Comparison of ENCODE assay signal across 8 cellular contexts in the genomic region with DNA sequence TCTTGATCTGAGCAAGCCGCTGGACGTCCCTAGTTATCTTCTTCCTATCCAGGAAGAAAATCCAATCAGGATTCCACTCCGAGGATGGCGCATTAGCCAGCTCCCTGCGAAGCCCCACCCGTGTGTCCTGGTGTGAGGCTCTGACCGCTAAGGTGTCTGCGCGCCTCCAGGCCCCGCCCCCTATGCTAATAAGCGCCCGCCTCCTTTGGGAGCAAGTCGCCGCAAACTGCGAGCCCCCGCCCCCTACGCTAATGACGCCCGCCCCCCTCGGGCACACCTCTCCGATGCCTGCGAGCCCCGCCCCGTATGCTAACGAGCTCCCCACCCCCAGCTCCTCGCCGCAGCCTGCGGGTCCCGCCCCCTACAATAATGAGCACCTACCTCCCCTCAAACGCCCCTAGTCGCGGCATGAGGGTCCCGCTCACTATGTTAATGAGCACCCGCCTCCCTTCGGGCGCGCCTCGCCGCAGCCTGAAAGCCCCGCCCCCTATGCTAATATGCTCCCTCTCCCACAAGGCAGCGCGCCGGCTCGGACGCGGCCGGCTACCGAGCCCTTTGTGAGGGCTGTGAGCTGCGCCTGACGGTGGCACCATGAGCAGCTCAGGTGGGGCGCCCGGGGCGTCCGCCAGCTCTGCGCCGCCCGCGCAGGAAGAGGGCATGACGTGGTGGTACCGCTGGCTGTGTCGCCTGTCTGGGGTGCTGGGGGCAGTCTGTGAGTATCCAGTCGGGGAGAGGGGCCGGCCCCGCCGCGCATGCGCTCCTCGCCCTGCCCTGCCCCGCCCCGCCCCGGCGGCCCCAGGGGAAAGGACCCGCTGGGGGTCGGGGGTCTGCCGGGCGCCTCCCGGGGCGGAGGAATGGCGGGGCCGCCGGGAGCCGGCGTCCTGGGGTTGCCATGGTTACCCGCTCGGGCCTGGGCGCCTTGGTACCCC. TPM values are rescaled to one million over a fixed set of nuclear protein-coding genes. Genes with fewer than 3 reads are reported as not detected.
DNase-seq lines count a peak whose midpoint lies in the region; ATAC-seq and TF ChIP-seq lines count a peak whose summit lies in the region.

TSS of gene CACFD1 (plus strand) at position 503 of the 929 bp plus-strand sequence. CDS start at position 592, 89 bp downstream.

- H3K27ac ChIP-seq in GM23248: 0 out of 2 replicates have a peak within 1 kb of the TSS, but pooled peaks have one; percentile 25

- no peaks in the 10 kb centered on the region for H3F3A ChIP-seq in GM23248 (ENCODE audit: insufficient read depth)

- H3K4me3 Mint-ChIP-seq in activated T-helper 2 cell treated with anti-CD3 and anti-CD28 coated beads, Interferon-gamma antibody, Interleukin-2, Interleukin-4, amounts not matched to agents 10 μg/mL and 5 μg/mL and 100 μg/mL, durations not matched to agents 14 hours and 24 hours and 36 hours (ENCODE audit: low read depth): peak within 1 kb of the TSS; percentile 88
- H3K4me3 Mint-ChIP-seq in natural killer cell: peak within 1 kb of the TSS; percentile 98
- peak within 1 kb of the TSS; percentile 97 to 100 for H3K4me3 Mint-ChIP-seq in stimulated activated naive B cell treated with anti-CD40 and anti-IgM and Interleukin-4, amounts not matched to agents 10 μg/mL and 1 μg/mL and 100 μg/mL, for 72 hours

- no peaks in the 10 kb centered on the region for H3K79me2 ChIP-seq in GM23248 (ENCODE audit: insufficient read depth)

- peak; percentile 91 for DNase-seq in DMS79 treated with DMSO at 0.1 percent for 48 hours (lab: John Stamatoyannopoulos, UW)
- peak; percentile 98 for DNase-seq in GM23248
- DNase-seq in LHCN-M2 (ENCODE audit: low read depth): peak; percentile 85
- peak; percentile 98 for DNase-seq in RKO (ENCODE audit: low spot score)
- peak; percentile 84 for DNase-seq in activated T-helper 2 cell treated with anti-CD3 and anti-CD28 coated beads, Interferon-gamma antibody, Interleukin-2, Interleukin-4, amounts not matched to agents 10 μg/mL and 5 μg/mL and 100 μg/mL, durations not matched to agents 14 hours and 24 hours and 36 hours (ENCODE audit: low spot score)
- peak; percentile 75 for DNase-seq in fibroblast of peridontal ligament (ENCODE audit: extremely low read depth)
- peak; percentile 88 for DNase-seq in natural killer cell
- DNase-seq in stimulated activated naive B cell treated with anti-CD40 and anti-IgM and Interleukin-4, amounts not matched to agents 10 μg/mL and 1 μg/mL and 100 μg/mL, for 72 hours: peak; percentile 88

- H3K4me1 ChIP-seq in GM23248 (ENCODE audit: insufficient read depth): no peaks in the 10 kb centered on the region

- no peaks in the 10 kb centered on the region for H4K20me1 ChIP-seq in GM23248 (ENCODE audit: insufficient read depth)

- peak within 1 kb of the TSS; percentile 77 for H3K4me3 ChIP-seq in GM23248

- intact Hi-C loops in activated T-helper 2 cell treated with anti-CD3 and anti-CD28 coated beads, Interferon-gamma antibody, Interleukin-2, Interleukin-4, amounts not matched to agents 10 μg/mL and 5 μg/mL and 100 μg/mL, durations not matched to agents 14 hours and 24 hours and 36 hours (cut with micrococcal nuclease): loop anchor here (2.0 kb wide), 1 partner anchor 19 kb away; the partner anchor contains the start of gene SLC2A6
- intact Hi-C loops in natural killer cell (cut with micrococcal nuclease): loop anchor here (1.0 kb wide), 1 partner anchor 20 kb away; the partner anchor contains the start of gene SLC2A6

- no peak for TF ChIP-seq CTCF in natural killer cell (IDR thresholded peaks at IDR 0.05)

- H3K27me3 Mint-ChIP-seq in activated T-helper 2 cell treated with anti-CD3 and anti-CD28 coated beads, Interferon-gamma antibody, Interleukin-2, Interleukin-4, amounts not matched to agents 10 μg/mL and 5 μg/mL and 100 μg/mL, durations not matched to agents 14 hours and 24 hours and 36 hours (ENCODE audit: low read depth): peaks cover 6% of the 10 kb centered on the region
- H3K27me3 Mint-ChIP-seq in natural killer cell (ENCODE audit: low read depth in 2 of 2): no peaks in the 10 kb centered on the region
- no peaks in the 10 kb centered on the region for H3K27me3 Mint-ChIP-seq in stimulated activated naive B cell treated with anti-CD40 and anti-IgM and Interleukin-4, amounts not matched to agents 10 μg/mL and 1 μg/mL and 100 μg/mL, for 72 hours

- H3K4me1 Mint-ChIP-seq in activated T-helper 2 cell treated with anti-CD3 and anti-CD28 coated beads, Interferon-gamma antibody, Interleukin-2, Interleukin-4, amounts not matched to agents 10 μg/mL and 5 μg/mL and 100 μg/mL, durations not matched to agents 14 hours and 24 hours and 36 hours (ENCODE audit: low read depth): peaks cover 3% of the 10 kb centered on the region
- H3K4me1 Mint-ChIP-seq in natural killer cell: peaks cover 0 to 14% of the 10 kb centered on the region in 2 donors
- H3K4me1 Mint-ChIP-seq in stimulated activated naive B cell treated with anti-CD40 and anti-IgM and Interleukin-4, amounts not matched to agents 10 μg/mL and 1 μg/mL and 100 μg/mL, for 72 hours: peaks cover 22 to 34% of the 10 kb centered on the region in 2 donors

- H3K36me3 Mint-ChIP-seq in activated T-helper 2 cell treated with anti-CD3 and anti-CD28 coated beads, Interferon-gamma antibody, Interleukin-2, Interleukin-4, amounts not matched to agents 10 μg/mL and 5 μg/mL and 100 μg/mL, durations not matched to agents 14 hours and 24 hours and 36 hours (ENCODE audit: low read depth): no peaks in the 10 kb centered on the region
- H3K36me3 Mint-ChIP-seq in natural killer cell: no peaks in the 10 kb centered on the region
- H3K36me3 Mint-ChIP-seq in stimulated activated naive B cell treated with anti-CD40 and anti-IgM and Interleukin-4, amounts not matched to agents 10 μg/mL and 1 μg/mL and 100 μg/mL, for 72 hours: peaks cover 0 to 6% of the 10 kb centered on the region in 2 donors

- 2 to 3% methylated on average over 32 to 66 of the region's 86 CpGs for WGBS in GM23248 (ENCODE audit: low coverage in 1 of 2, low lambda C conversion rate in 2 of 2, missing lambda C conversion rate in 2 of 2), 2 experiments

- peak within 1 kb of the TSS; percentile 79 for H3K9ac ChIP-seq in GM23248

- in situ Hi-C loops in GM23248 (cut with MboI): no loop called here

- no peaks in the 10 kb centered on the region for H3K9me2 ChIP-seq in GM23248 (ENCODE audit: insufficient read depth)

- peak within 1 kb of the TSS; percentile 87 for H2AFZ ChIP-seq in GM23248

- no peaks in the 10 kb centered on the region for H3K9me3 ChIP-seq in GM23248 (ENCODE audit: low read depth)

- H3K27ac Mint-ChIP-seq in activated T-helper 2 cell treated with anti-CD3 and anti-CD28 coated beads, Interferon-gamma antibody, Interleukin-2, Interleukin-4, amounts not matched to agents 10 μg/mL and 5 μg/mL and 100 μg/mL, durations not matched to agents 14 hours and 24 hours and 36 hours: peak within 1 kb of the TSS; percentile 76
- peak within 1 kb of the TSS; percentile 92 to 97 for H3K27ac Mint-ChIP-seq in natural killer cell
- H3K27ac Mint-ChIP-seq in stimulated activated naive B cell treated with anti-CD40 and anti-IgM and Interleukin-4, amounts not matched to agents 10 μg/mL and 1 μg/mL and 100 μg/mL, for 72 hours: peak within 1 kb of the TSS; percentile 99

- no peaks in the 10 kb centered on the region for H3K27me3 ChIP-seq in GM23248 (replicated peaks; ENCODE audit: insufficient read depth)

- peak; percentile 84 to 90 (median 85) for ATAC-seq in natural killer cell
- peak; percentile 83 to 85 for ATAC-seq in stimulated activated naive B cell treated with anti-CD40 and anti-IgM and Interleukin-4, amounts not matched to agents 10 μg/mL and 1 μg/mL and 100 μg/mL, for 72 hours (replicated peaks)

- H3K36me3 ChIP-seq in GM23248 (ENCODE audit: low read depth): no peaks in the 10 kb centered on the region

- peak within 1 kb of the TSS; percentile 71 for H3K4me2 ChIP-seq in GM23248 (ENCODE audit: unreplicated experiment)

- H3K9me3 Mint-ChIP-seq in activated T-helper 2 cell treated with anti-CD3 and anti-CD28 coated beads, Interferon-gamma antibody, Interleukin-2, Interleukin-4, amounts not matched to agents 10 μg/mL and 5 μg/mL and 100 μg/mL, durations not matched to agents 14 hours and 24 hours and 36 hours: no peaks in the 10 kb centered on the region
- H3K9me3 Mint-ChIP-seq in natural killer cell: no peaks in the 10 kb centered on the region
- H3K9me3 Mint-ChIP-seq in stimulated activated naive B cell treated with anti-CD40 and anti-IgM and Interleukin-4, amounts not matched to agents 10 μg/mL and 1 μg/mL and 100 μg/mL, for 72 hours: no peaks in the 10 kb centered on the region

RNA-seq across cellular contexts. Expression of gene CACFD1, which starts in this region (rescaled TPM):
- 7.0 and 8.5 TPM in 2 replicates for total RNA-seq in GM23248 (2014; rRNA removed; shearing (Covaris generic))
- 4.7 and 5.1 TPM in 2 replicates for polyA plus RNA-seq in GM23248 (2016; fragmentation: Nextera tagmentation; extraction: Ambion mirVana)
- total RNA-seq in LHCN-M2 (2014; rRNA removed): 7.4 and 8.2 TPM in 2 replicates
- polyA plus RNA-seq in LHCN-M2 (2012): 9.0 TPM
- total RNA-seq in activated T-helper 2 cell treated with anti-CD3 and anti-CD28 coated beads, Interferon-gamma antibody, Interleukin-2, Interleukin-4, amounts not matched to agents 10 μg/mL and 5 μg/mL and 100 μg/mL, durations not matched to agents 14 hours and 24 hours and 36 hours: 0.46 TPM in 2 replicates
- 1 to 10 TPM; 4.5 to 8.3 (median 5.4) TPM for total RNA-seq in natural killer cell

Comparison
In these comparisons a context has a peak if more than half of its experiments do, and no peak if none do; other contexts are left out.
1. Peak in every context shown above with its lines: DNase-seq, ATAC-seq, H3K4me3 ChIP-seq and H3K27ac ChIP-seq.
2. Peak in DNase-seq in activated T-helper 2 cell treated with anti-CD3 and anti-CD28 coated beads, Interferon-gamma antibody, Interleukin-2, Interleukin-4, amounts not matched to agents 10 μg/mL and 5 μg/mL and 100 μg/mL, durations not matched to agents 14 hours and 24 hours and 36 hours; RNA of the gene not detected or under 1 TPM.